ENCODE assay signal across 13 cellular contexts in the genomic region with DNA sequence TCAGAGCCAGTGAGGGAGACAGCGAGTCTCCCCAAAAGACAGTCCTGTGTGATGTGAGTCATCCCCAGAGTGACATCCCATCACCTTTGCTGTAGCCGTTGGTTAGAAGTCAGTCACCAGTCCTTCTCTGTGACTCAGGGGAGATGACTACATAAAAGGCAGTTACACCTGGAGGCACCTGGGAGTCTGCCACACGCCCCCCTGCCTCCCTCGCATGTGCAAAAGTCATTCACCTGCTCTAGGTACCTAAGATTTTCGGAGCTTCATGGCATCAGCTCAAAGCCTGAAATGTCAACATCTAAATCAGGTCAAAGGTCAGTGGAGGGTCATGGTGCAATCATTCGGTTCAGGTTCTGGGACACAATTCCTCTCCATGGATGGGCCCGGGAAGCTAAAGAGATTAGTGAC. TPM values are rescaled to one million over a fixed set of nuclear protein-coding genes. Genes with fewer than 3 reads are reported as not detected.
DNase-seq lines count a peak whose midpoint lies in the region; ATAC-seq and TF ChIP-seq lines count a peak whose summit lies in the region.
"Had no signal": no experiment of that assay in that cellular context is flagged by ENCODE, and none has a peak within 500 bp of the region (broad histone marks: within the 10 kb centered on the region; RNA-seq: fewer than 3 reads in every experiment).

No MANE protein-coding gene starts in this region.

- WGBS in body of pancreas, 2 donors: 38 to 46% methylated on average over 5 to 7 of the region's 7 CpGs

- H3K27me3 Mint-ChIP-seq in T-helper 17 cell: peaks cover 52% of the 10 kb centered on the region
- H3K27me3 Mint-ChIP-seq in nephron progenitor cell (ENCODE audit: low read depth, poor library complexity): peaks cover 41% of the 10 kb centered on the region

- H3K9me3 Mint-ChIP-seq in nephron progenitor cell: no peaks in the 10 kb centered on the region

- no peak for DNase-seq in T-helper 17 cell
- no peak for DNase-seq in colonic mucosa
- DNase-seq in stimulated activated CD4-positive, alpha-beta T cell treated with anti-CD3 and anti-CD28 coated beads, Interleukin-2, amount 100 ng/mL, for 4 hours (ENCODE audit: low read depth): peak; percentile 64
- no peak for DNase-seq in effector CD8-positive, alpha-beta T cell (lab: John Stamatoyannopoulos, UW)
- no peak for DNase-seq in body of pancreas
- DNase-seq in nephron progenitor cell: no peak
- DNase-seq: HFFc6, kidney glomerular epithelial cell, NCI-H1048, NCI-H510A had no signal

- H3K4me3 ChIP-seq in colonic mucosa (no peak overlapping the region), body of pancreas (no peak overlapping the region)

- TF ChIP-seq CTCF in colonic mucosa (IDR thresholded peaks at IDR 0.05): no peak
- TF ChIP-seq CTCF in body of pancreas (IDR thresholded peaks at IDR 0.05): no peak
- no peak for TF ChIP-seq CTCF in nephron progenitor cell (IDR thresholded peaks at IDR 0.05)

- no peaks in the 10 kb centered on the region for H3K4me1 ChIP-seq in colonic mucosa
- H3K4me1 ChIP-seq in body of pancreas: peaks cover 10% of the 10 kb centered on the region

- peaks cover 20% of the 10 kb centered on the region for H3K27me3 ChIP-seq in colonic mucosa
- peaks cover 0 to 7% of the 10 kb centered on the region in 2 donors for H3K27me3 ChIP-seq in body of pancreas

- H3K36me3 ChIP-seq in colonic mucosa (no peaks in the 10 kb centered on the region), body of pancreas (replicated peaks in 1 of 2; ENCODE audit: insufficient read depth in 1 of 2, low read depth in 2 of 2) (no peaks in the 10 kb centered on the region)

- H3K9ac ChIP-seq in colonic mucosa (ENCODE audit: low read depth in 2 of 2, low read length in 2 of 2): no peak overlapping the region

- H3K9me3 ChIP-seq in T-helper 17 cell (ENCODE audit: control insufficient read depth, low read length, poor library complexity, severe bottlenecking) (no peaks in the 10 kb centered on the region), colonic mucosa (no peaks in the 10 kb centered on the region), body of pancreas (no peaks in the 10 kb centered on the region)

- H3K4me1 Mint-ChIP-seq in T-helper 17 cell (peaks cover 15% of the 10 kb centered on the region), nephron progenitor cell (peaks cover 30% of the 10 kb centered on the region)

- no peak overlapping the region for H3K27ac Mint-ChIP-seq in T-helper 17 cell
- no peak overlapping the region for H3K27ac Mint-ChIP-seq in nephron progenitor cell
- H3K27ac Mint-ChIP-seq: HFFc6 had no signal

- no peak for TF ChIP-seq POLR2A in body of pancreas (IDR thresholded peaks at IDR 0.05)

- intact Hi-C loops in colonic mucosa (cut with DNase I) (no loop called here), body of pancreas (cut with DNase I) (no loop called here)

- H3K27ac ChIP-seq in colonic mucosa (peak overlapping the region; percentile 67), body of pancreas (no peak overlapping the region)

- peak overlapping the region; percentile 25 for H3K4me3 Mint-ChIP-seq in T-helper 17 cell
- H3K4me3 Mint-ChIP-seq in nephron progenitor cell: no peak overlapping the region
- H3K4me3 Mint-ChIP-seq: HFFc6 had no signal

- H3K36me3 Mint-ChIP-seq in T-helper 17 cell (ENCODE audit: low read depth) (no peaks in the 10 kb centered on the region), nephron progenitor cell (ENCODE audit: low read depth) (no peaks in the 10 kb centered on the region)

- ATAC-seq in HG02610 (IDR thresholded peaks at IDR 0.05; ENCODE audit: unreplicated experiment) (peak; percentile 49), T-helper 17 cell (no peak), body of pancreas (no peak)
- ATAC-seq: Right ventricle myocardium inferior had no signal

RNA-seq across cellular contexts. Expression of a gene that starts 50.3 kb away (rescaled TPM):
- total RNA-seq in T-helper 17 cell (not detected), colonic mucosa (not detected), body of pancreas (not detected)
- total RNA-seq: dermis microvascular lymphatic vessel endothelial cell, HFFc6 had no signal
